ENCODE assay signal across 20 cellular contexts in the genomic region with DNA sequence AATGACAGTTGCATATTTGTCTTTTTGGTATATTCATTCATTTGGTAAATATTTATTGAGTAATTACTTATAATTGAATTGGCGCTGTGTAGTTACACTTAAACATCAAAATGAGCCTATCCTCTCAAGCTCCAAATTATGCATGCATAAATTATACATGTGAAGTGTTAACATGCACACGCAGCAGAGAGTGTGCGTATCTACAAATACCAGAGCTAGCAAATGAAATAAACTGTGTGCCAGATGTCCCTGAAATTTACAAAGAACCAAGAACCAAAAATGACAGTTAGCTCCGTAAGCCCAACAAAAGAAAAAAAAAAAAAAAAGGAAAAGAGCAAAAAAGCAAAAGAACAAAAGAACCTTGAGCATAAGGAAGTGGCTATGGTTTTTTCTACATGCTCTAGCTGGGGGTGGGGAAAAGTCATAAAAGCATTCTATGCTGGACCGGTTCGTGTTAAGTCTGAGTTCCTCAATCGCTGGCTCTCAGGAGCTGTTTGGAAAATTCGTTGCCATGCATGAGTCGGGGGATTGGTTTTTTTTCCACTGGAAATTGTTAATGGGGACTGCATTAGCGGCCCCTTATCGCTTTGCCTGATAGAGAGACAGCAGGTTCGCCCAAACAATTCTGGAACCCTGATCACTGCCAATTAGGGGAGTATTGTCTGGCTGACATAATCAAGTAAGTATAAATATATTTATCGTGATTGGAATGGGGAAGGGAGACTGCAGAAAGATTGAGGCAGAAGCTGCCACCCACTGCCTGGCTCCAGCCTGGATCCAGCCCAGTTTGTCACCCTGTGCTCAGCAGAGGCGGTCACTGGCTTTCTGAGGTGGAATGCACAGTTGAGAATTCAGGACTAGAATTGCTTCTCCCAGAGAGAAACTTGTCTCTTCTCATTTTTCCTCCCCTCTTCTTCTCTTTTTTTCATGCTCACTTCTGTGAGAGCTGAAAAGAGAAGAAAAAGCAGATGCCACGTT. TPM values are rescaled to one million over a fixed set of nuclear protein-coding genes. Genes with fewer than 3 reads are reported as not detected.
DNase-seq lines count a peak whose midpoint lies in the region; ATAC-seq and TF ChIP-seq lines count a peak whose summit lies in the region.
"Had no signal": no experiment of that assay in that cellular context is flagged by ENCODE, and none has a peak within 500 bp of the region (broad histone marks: within the 10 kb centered on the region; RNA-seq: fewer than 3 reads in every experiment).

No MANE protein-coding gene starts in this region.

- no peaks in the 10 kb centered on the region for H3K27me3 Mint-ChIP-seq in activated CD4-positive, alpha-beta T cell treated with anti-CD3 and anti-CD28 coated beads, Interleukin-2, amount 10 ng/mL, durations not matched to agents 24 days and 14 days
- H3K27me3 Mint-ChIP-seq in brain (no peaks in the 10 kb centered on the region), Calu3 (ENCODE audit: unreplicated experiment) (peaks cover 53% of the 10 kb centered on the region)

- H3K36me3 Mint-ChIP-seq in activated CD4-positive, alpha-beta T cell treated with anti-CD3 and anti-CD28 coated beads, Interleukin-2, amount 10 ng/mL, durations not matched to agents 24 days and 14 days (ENCODE audit: low read depth), result peaks cover 14% of the 10 kb centered on the region
- no peaks in the 10 kb centered on the region for H3K36me3 Mint-ChIP-seq in brain
- H3K36me3 Mint-ChIP-seq in Calu3 (ENCODE audit: insufficient read depth, unreplicated experiment), result no peaks in the 10 kb centered on the region

- in situ Hi-C loops in KBM-7 (cut with MboI; ENCODE audit: low pct_unique_long_range_greater_than_20kb, low sequenced_read_pairs), result no loop called here

- intact Hi-C loops in activated CD4-positive, alpha-beta T cell treated with anti-CD3 and anti-CD28 coated beads, Interleukin-2, amount 10 ng/mL, durations not matched to agents 24 days and 14 days (cut with micrococcal nuclease), result loop anchor here (2.0 kb wide), 1 partner anchor 18 kb away; no protein-coding TSS in a partner anchor
- intact Hi-C loops in prostate gland (cut with DNase I) (no loop called here), Calu3 (cut with micrococcal nuclease; ENCODE audit: unreplicated experiment) (no loop called here)

- TF ChIP-seq CTCF in brain (conservative IDR thresholded peaks at IDR 0.05) (no peak), prostate gland (IDR thresholded peaks at IDR 0.05) (no peak), Calu3 (IDR thresholded peaks at IDR 0.05; ENCODE audit: unreplicated experiment) (no peak)

- DNase-seq in activated CD4-positive, alpha-beta T cell treated with anti-CD3 and anti-CD28 coated beads, Interleukin-2, amount 10 ng/mL, durations not matched to agents 24 days and 14 days, result peak; percentile 79
- no peak for DNase-seq in activated CD4-positive, alpha-beta T cell treated with anti-CD3 and anti-CD28 coated beads for 48 hours
- DNase-seq in KBM-7 (peak; percentile 11), prostate gland (ENCODE audit: low spot score) (peak; percentile 17), DMS 273 (lab: John Stamatoyannopoulos, UW; ENCODE audit: unreplicated experiment) (no peak), Calu3 (no peak)
- DNase-seq: DMS 273 treated with DMSO at 0.1 percent for 48 hours, left cardiac atrium, NCI-H1930, NCI-H524 treated with DMSO at 0.1 percent for 48 hours, RPMI8226, tibial artery had no signal

- no peaks in the 10 kb centered on the region for H3K36me3 ChIP-seq in prostate gland
- H3K36me3 ChIP-seq: tibial artery had no signal

- no peaks in the 10 kb centered on the region for H3K27me3 ChIP-seq in prostate gland (replicated peaks; ENCODE audit: insufficient read depth)

- CTCF ChIA-PET in Calu3 (lab: Charles Lee), result interaction anchor here (0.5 to 0.7 kb wide), 4 partner anchors 11 to 746 kb away, joined by 3 to 4 read pairs (median 3); no protein-coding TSS in a partner anchor

- no peaks in the 10 kb centered on the region for H3K9me3 Mint-ChIP-seq in activated CD4-positive, alpha-beta T cell treated with anti-CD3 and anti-CD28 coated beads, Interleukin-2, amount 10 ng/mL, durations not matched to agents 24 days and 14 days
- H3K9me3 Mint-ChIP-seq in brain, result peaks cover 0 to 5% (median 0%) of the 10 kb centered on the region in 5 experiments
- no peaks in the 10 kb centered on the region for H3K9me3 Mint-ChIP-seq in Calu3 (ENCODE audit: low read depth, unreplicated experiment)

- H3K27ac ChIP-seq in prostate gland, result no peak overlapping the region
- H3K27ac ChIP-seq: tibial artery had no signal

- no peak overlapping the region for H3K27ac Mint-ChIP-seq in activated CD4-positive, alpha-beta T cell treated with anti-CD3 and anti-CD28 coated beads, Interleukin-2, amount 10 ng/mL, durations not matched to agents 24 days and 14 days
- peak overlapping the region in 3 of 5 experiments; percentile 72 to 92 (median 79) for H3K27ac Mint-ChIP-seq in brain
- no peak overlapping the region for H3K27ac Mint-ChIP-seq in Calu3 (ENCODE audit: unreplicated experiment)

- H3K4me1 ChIP-seq in prostate gland (replicated peaks), result no peaks in the 10 kb centered on the region
- H3K4me1 ChIP-seq: tibial artery had no signal

- ATAC-seq in HG03432 (IDR thresholded peaks at IDR 0.05; ENCODE audit: unreplicated experiment), result no peak
- ATAC-seq: left cardiac atrium had no signal

- H3K4me3 Mint-ChIP-seq in activated CD4-positive, alpha-beta T cell treated with anti-CD3 and anti-CD28 coated beads, Interleukin-2, amount 10 ng/mL, durations not matched to agents 24 days and 14 days, result no peak overlapping the region
- peak overlapping the region in 1 of 5 experiments; percentile 51 for H3K4me3 Mint-ChIP-seq in brain
- no peak overlapping the region for H3K4me3 Mint-ChIP-seq in Calu3 (ENCODE audit: low read depth, unreplicated experiment)

- no peaks in the 10 kb centered on the region for H3K9me3 ChIP-seq in prostate gland
- H3K9me3 ChIP-seq: tibial artery had no signal

- 49% methylated on average over 15 of the region's 15 CpGs for WGBS in prostate gland

- peaks cover 42% of the 10 kb centered on the region for H3K4me1 Mint-ChIP-seq in activated CD4-positive, alpha-beta T cell treated with anti-CD3 and anti-CD28 coated beads, Interleukin-2, amount 10 ng/mL, durations not matched to agents 24 days and 14 days
- peaks cover 45% of the 10 kb centered on the region for H3K4me1 Mint-ChIP-seq in brain
- no peaks in the 10 kb centered on the region for H3K4me1 Mint-ChIP-seq in Calu3 (ENCODE audit: low read depth, unreplicated experiment)

- BruUV-seq in Calu3 (replicated peaks; lab: Mats Ljungman, UMichigan), result no TSS peak

- TF ChIP-seq POLR2A in prostate gland (IDR thresholded peaks at IDR 0.05), result no peak

- no peak overlapping the region for H3K4me3 ChIP-seq in prostate gland
- H3K4me3 ChIP-seq: tibial artery had no signal

RNA-seq across cellular contexts. Expression of gene GRAP2, which starts 25.6 kb away (rescaled TPM):
- 34.4 and 38.4 TPM in 2 replicates for total RNA-seq in activated CD4-positive, alpha-beta T cell treated with anti-CD3 and anti-CD28 coated beads, Interleukin-2, amount 10 ng/mL, durations not matched to agents 24 days and 14 days
- polyA plus RNA-seq in brain (ENCODE audit: insufficient read depth, low read depth, low replicate concordance), result 0.93 TPM
- total RNA-seq in prostate gland, result 1 to 10 TPM in 1 of 2 donors, under 1 TPM in 1; 0.91 to 2.2 TPM
- total RNA-seq in Calu3 (2022), result not detected in 2 replicates
- total RNA-seq: dermis microvascular lymphatic vessel endothelial cell, fibroblast of lung, HT-29, myocyte, renal cortical epithelial cell had no signal
- polyA plus RNA-seq: fibroblast of lung had no signal

RNA-seq across cellular contexts. Expression of gene ENTHD1, which starts 32.9 kb away (rescaled TPM):
- total RNA-seq in activated CD4-positive, alpha-beta T cell treated with anti-CD3 and anti-CD28 coated beads, Interleukin-2, amount 10 ng/mL, durations not matched to agents 24 days and 14 days, result 0.09 and 0.56 TPM in 2 replicates
- polyA plus RNA-seq in brain (ENCODE audit: insufficient read depth, low read depth, low replicate concordance), result not detected
- total RNA-seq in prostate gland (1 to 10 TPM in 1 of 2 donors, under 1 TPM in 1; 0.09 to 5.1 TPM), Calu3 (2022) (not detected in 2 replicates)
- total RNA-seq: dermis microvascular lymphatic vessel endothelial cell, fibroblast of lung, HT-29, left cardiac atrium, MCF 10A, myocyte, renal cortical epithelial cell had no signal
- polyA plus RNA-seq: fibroblast of lung had no signal

RNA-seq across cellular contexts. Expression of gene TMA7B, which starts 33.7 kb away (rescaled TPM):
- total RNA-seq in activated CD4-positive, alpha-beta T cell treated with anti-CD3 and anti-CD28 coated beads, Interleukin-2, amount 10 ng/mL, durations not matched to agents 24 days and 14 days, result 0.90 and 0.96 TPM in 2 replicates
- polyA plus RNA-seq in brain (ENCODE audit: insufficient read depth, low read depth, low replicate concordance), result not detected
- not detected for total RNA-seq in prostate gland
- not detected in 2 replicates for total RNA-seq in Calu3 (2022)
- total RNA-seq: dermis microvascular lymphatic vessel endothelial cell, fibroblast of lung, HT-29, left cardiac atrium, MCF 10A, myocyte, renal cortical epithelial cell had no signal
- polyA plus RNA-seq: fibroblast of lung had no signal

Comparison
In these comparisons a context has a peak if more than half of its experiments do, and no peak if none do; other contexts are left out.
1. DNase-seq: peak in activated CD4-positive, alpha-beta T cell treated with anti-CD3 and anti-CD28 coated beads, Interleukin-2, amount 10 ng/mL, durations not matched to agents 24 days and 14 days (single experiment), KBM-7 (single experiment) and prostate gland (single experiment); none in activated CD4-positive, alpha-beta T cell treated with anti-CD3 and anti-CD28 coated beads for 48 hours (single experiment), DMS 273 (single experiment) and Calu3 (single experiment).
2. H3K27ac Mint-ChIP-seq: peak in brain (3 of 5); none in activated CD4-positive, alpha-beta T cell treated with anti-CD3 and anti-CD28 coated beads, Interleukin-2, amount 10 ng/mL, durations not matched to agents 24 days and 14 days (single experiment) and Calu3 (single experiment).
3. RNA of gene GRAP2, which starts 25.6 kb away (total RNA-seq): 34.4 to 38.4 TPM in activated CD4-positive, alpha-beta T cell treated with anti-CD3 and anti-CD28 coated beads, Interleukin-2, amount 10 ng/mL, durations not matched to agents 24 days and 14 days; 0.91 to 2.2 TPM in prostate gland and not detected in Calu3; every median in the first group is over 10 times any median in the second.